8 cellular contexts compared by ENCODE assay signal in the genomic region with DNA sequence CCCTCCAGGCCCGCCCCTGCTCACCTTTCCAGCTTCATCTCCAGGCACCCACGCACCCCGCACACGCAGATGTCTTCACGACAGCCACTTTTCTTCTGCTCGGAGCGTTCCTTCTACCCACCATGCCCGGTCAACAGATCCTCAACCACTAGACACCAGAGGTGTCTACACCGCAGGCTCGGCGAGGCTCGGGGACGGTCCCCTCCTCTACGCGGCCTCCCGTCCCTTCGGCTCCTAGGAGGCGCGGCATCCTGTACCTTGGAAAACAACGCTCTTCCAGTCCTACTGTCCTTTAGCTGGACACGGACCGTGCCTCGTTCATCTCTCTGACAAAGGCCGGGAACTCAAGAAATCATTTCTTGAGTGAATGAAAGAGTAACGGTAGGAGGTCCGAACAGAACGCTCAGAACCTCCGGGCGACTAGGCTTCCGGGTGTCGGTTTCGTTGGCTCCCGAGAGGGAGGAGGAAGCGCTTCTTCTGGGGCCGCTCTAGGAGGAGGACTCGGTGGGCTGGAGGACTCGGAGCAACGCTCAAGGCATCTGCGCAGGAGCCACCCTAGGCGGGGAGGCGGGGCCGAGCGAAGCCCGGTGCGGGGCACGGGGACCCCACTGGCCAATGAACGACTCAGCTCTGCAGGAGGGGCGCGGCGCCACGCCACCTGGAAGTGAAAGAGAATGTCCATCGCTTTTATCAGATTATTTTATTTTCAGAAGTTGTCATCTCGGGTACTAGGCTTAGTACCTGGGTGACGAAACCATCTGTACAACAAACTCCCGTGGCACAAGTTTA. TPM values are rescaled to one million over a fixed set of nuclear protein-coding genes. Genes with fewer than 3 reads are reported as not detected.
DNase-seq lines count a peak whose midpoint lies in the region; ATAC-seq and TF ChIP-seq lines count a peak whose summit lies in the region.

No MANE protein-coding gene starts in this region.

- ATAC-seq in GM19395 (IDR thresholded peaks at IDR 0.05; ENCODE audit: unreplicated experiment) (peak; percentile 94), HG03558 (IDR thresholded peaks at IDR 0.05; ENCODE audit: extremely low read depth, unreplicated experiment) (peak; percentile 86)

- peak overlapping the region; percentile 92 to 99 (median 96) for H3K27ac Mint-ChIP-seq in CD14-positive monocyte

- peaks cover 26% of the 10 kb centered on the region for H3K4me1 Mint-ChIP-seq in CD14-positive monocyte

- DNase-seq in CD14-positive monocyte (ENCODE audit: low spot score) (peak; percentile 97), NCI-H748 (lab: John Stamatoyannopoulos, UW; ENCODE audit: unreplicated experiment) (peak; percentile 98), dedifferentiated amniotic fluid mesenchymal stem cell (ENCODE audit: extremely low spot score) (peak; percentile 97), left kidney (ENCODE audit: low read depth, low spot score) (peak; percentile 100)
- DNase-seq in activated CD4-positive, alpha-beta T cell treated with anti-CD3 and anti-CD28 coated beads, Interleukin-2, amount 50 U/mL, for 24 hours (ENCODE audit: low read depth in 1 of 2, low spot score in 1 of 2): peak; percentile 94 to 97
- peak; percentile 99 for DNase-seq in stimulated activated CD4-positive, alpha-beta T cell treated with anti-CD3 and anti-CD28 coated beads, Interleukin-1b, Interleukin-23, amount 100 ng/mL, for 48 hours

- no peak for TF ChIP-seq CTCF in CD14-positive monocyte (IDR thresholded peaks at IDR 0.05)

- peaks cover 13 to 27% of the 10 kb centered on the region in 2 donors for H3K36me3 Mint-ChIP-seq in CD14-positive monocyte

- intact Hi-C loops in CD14-positive monocyte (cut with micrococcal nuclease): loop anchor here in 1 of 2 donors (10.0 kb wide), 1 partner anchor 167 kb away; a partner anchor contains a TSS

- H3K4me3 Mint-ChIP-seq in CD14-positive monocyte: peak overlapping the region; percentile 97 to 98

- H3K27me3 Mint-ChIP-seq in CD14-positive monocyte (ENCODE audit: low read depth in 3 of 3): peaks cover 0 to 10% (median 5%) of the 10 kb centered on the region in 3 donors

- no peaks in the 10 kb centered on the region for H3K9me3 Mint-ChIP-seq in CD14-positive monocyte

RNA-seq across cellular contexts. Expression of a gene that starts 7.2 kb away (rescaled TPM):
- polyA plus RNA-seq in CD14-positive monocyte: 100 to 1,000 TPM; 152 to 198 TPM

RNA-seq across cellular contexts. Expression of a gene that starts 14.5 kb away (rescaled TPM):
- polyA plus RNA-seq in CD14-positive monocyte: not detected

RNA-seq across cellular contexts. Expression of a gene that starts 34.1 kb away (rescaled TPM):
- 100 to 1,000 TPM in 1 of 2 donors, 10 to 100 TPM in 1; 74.9 to 109 TPM for polyA plus RNA-seq in CD14-positive monocyte

RNA-seq across cellular contexts. Expression of a gene that starts 34.7 kb away (rescaled TPM):
- 10 to 100 TPM; 26.9 to 28.1 TPM for polyA plus RNA-seq in CD14-positive monocyte

RNA-seq across cellular contexts. Expression of a gene that starts 51.2 kb away (rescaled TPM):
- polyA plus RNA-seq in CD14-positive monocyte: not detected

Comparison
In these comparisons a context has a peak if more than half of its experiments do, and no peak if none do; other contexts are left out.
1. Peak in every context shown above with its lines: DNase-seq and ATAC-seq.